In genomic region chr16:14249291-14250032, GRCh38 we compare ENCODE assay signal across 8 cellular contexts.
A peak's percentile ranks its signal among the peaks of the same experiment; 100 is the strongest.
DNase-seq lines count a peak whose midpoint lies in the region; ATAC-seq and TF ChIP-seq lines count a peak whose summit lies in the region.

No MANE protein-coding gene starts in this region.

- ATAC-seq in WTC11 (no peak), lung (ENCODE audit: insufficient read depth, low FRiP score) (no peak), GM21367 (IDR thresholded peaks at IDR 0.05; ENCODE audit: unreplicated experiment) (no peak)

- H3K4me1 ChIP-seq in lung (ENCODE audit: control insufficient read depth in 2 of 2, insufficient read depth in 2 of 2, low read length in 2 of 2) = no peaks in the 10 kb centered on the region

- no peaks in the 10 kb centered on the region for H3K9me3 ChIP-seq in lung (ENCODE audit: control insufficient read depth in 2 of 2, insufficient read depth in 1 of 2, low read length in 1 of 2)

- POLR2A ChIA-PET in WTC11 (lab: Charles Lee) = no interaction called here

- 62 to 63% methylated on average over 7 of the region's 7 CpGs for WGBS in lung, 2 donors

- peaks cover 8% of the 10 kb centered on the region for H3K4me1 Mint-ChIP-seq in WTC11

- H3K4me3 ChIP-seq in choroid plexus epithelial cell (ENCODE audit: low read depth, low read length) = no peak overlapping the region
- H3K4me3 ChIP-seq in lung = no peak overlapping the region

- DNase-seq in NCI-H82 (lab: John Stamatoyannopoulos, UW) (peak; percentile 61), NCI-H82 treated with DMSO at 0.1 percent for 48 hours (lab: John Stamatoyannopoulos, UW; ENCODE audit: unreplicated experiment) (no peak), NAMALWA (ENCODE audit: low spot score) (peak; percentile 73), WTC11 (ENCODE audit: low spot score) (peak; percentile 45), choroid plexus epithelial cell (ENCODE audit: low read depth) (peak; percentile 66), lung (ENCODE audit: low spot score) (no peak)
- DNase-seq in stimulated activated CD8-positive, alpha-beta memory T cell treated with anti-CD3 and anti-CD28 coated beads, Interleukin-7, amount 100 ng/mL, for 4 hours (ENCODE audit: low read depth in 2 of 2) = peak; percentile 5 to 32

- no peaks in the 10 kb centered on the region for H3K9me3 Mint-ChIP-seq in WTC11

- no peak overlapping the region for H3K4me3 Mint-ChIP-seq in WTC11

- H3K27me3 Mint-ChIP-seq in WTC11 (ENCODE audit: low read depth) = no peaks in the 10 kb centered on the region

- no peak overlapping the region for H3K27ac Mint-ChIP-seq in WTC11

- CTCF ChIA-PET in WTC11 (lab: Charles Lee) = interaction anchor here (0.7 to 1.6 kb wide), 23 partner anchors 9 to 331 kb away, joined by 3 to 15 read pairs (median 4); partner anchors contain the start of gene ERCC4

- TF ChIP-seq CTCF in WTC11 (IDR thresholded peaks at IDR 0.05) (peak; percentile 68), choroid plexus epithelial cell (conservative IDR thresholded peaks at IDR 0.05; ENCODE audit: low read depth, low read length) (peak; percentile 92), lung (IDR thresholded peaks at IDR 0.05; ENCODE audit: control extremely low read depth, extremely low read depth) (peak; percentile 51)

- H3K27me3 ChIP-seq in lung (ENCODE audit: control insufficient read depth, insufficient read depth) = no peaks in the 10 kb centered on the region

- H3K36me3 ChIP-seq in lung (ENCODE audit: control insufficient read depth in 2 of 2, insufficient read depth in 2 of 2, low read length in 2 of 2) = peaks cover 39 to 44% of the 10 kb centered on the region in 2 donors

- peaks cover 55% of the 10 kb centered on the region for H3K36me3 Mint-ChIP-seq in WTC11

- no peak overlapping the region for H3K27ac ChIP-seq in lung (ENCODE audit: low read depth in 1 of 2, low read length in 1 of 2)

TF ChIP-seq in WTC11, 78 proteins besides CTCF, POLR2A, EP300 and RAD21:
- TF ChIP-seq TCF7 (CRISPR knock-in tag; IDR thresholded peaks at IDR 0.05; ENCODE audit: low read depth) (no peak), ZNF232 (CRISPR knock-in tag; IDR thresholded peaks at IDR 0.05) (no peak), NFYB (CRISPR knock-in tag; conservative IDR thresholded peaks at IDR 0.05; ENCODE audit: low read depth) (no peak), ARID4B (CRISPR knock-in tag; IDR thresholded peaks at IDR 0.05; ENCODE audit: borderline replicate concordance) (no peak), OVOL2 (CRISPR knock-in tag; IDR thresholded peaks at IDR 0.05; ENCODE audit: borderline replicate concordance) (no peak), STAT6 (CRISPR knock-in tag; conservative IDR thresholded peaks at IDR 0.05; ENCODE audit: low read depth) (no peak), ATF3 (CRISPR knock-in tag; conservative IDR thresholded peaks at IDR 0.05) (no peak), ZNF425 (CRISPR knock-in tag; conservative IDR thresholded peaks at IDR 0.05) (no peak)

Comparison
In these comparisons a context has a peak if more than half of its experiments do, and no peak if none do; other contexts are left out.
1. DNase-seq: peak in NCI-H82 (single experiment), NAMALWA (single experiment), WTC11 (single experiment), choroid plexus epithelial cell (single experiment) and stimulated activated CD8-positive, alpha-beta memory T cell treated with anti-CD3 and anti-CD28 coated beads, Interleukin-7, amount 100 ng/mL, for 4 hours (2 of 2); none in NCI-H82 treated with DMSO at 0.1 percent for 48 hours (single experiment) and lung (single experiment).
2. Peak in every context shown above with its lines, with median percentiles within 50 percentile points of each other: CTCF ChIP-seq.